Comparison of ENCODE assay signal across 2 cellular contexts in genomic region chr6:31547727-31548422, GRCh38.
TF ChIP-seq lines count a peak whose summit lies in the region.

No MANE protein-coding gene starts in this region.

TF ChIP-seq in GM12878, 131 proteins besides CTCF, POLR2A, EP300 and RAD21 (continues in another document):
- no peak for TF ChIP-seq MEF2B (IDR thresholded peaks at IDR 0.05; ENCODE audit: partially characterized antibody, poor library complexity, severe bottlenecking)
- TF ChIP-seq HDAC6 (IDR thresholded peaks at IDR 0.05; ENCODE audit: unreplicated experiment), result no peak
- no peak for TF ChIP-seq RELA (IDR thresholded peaks at IDR 0.05; ENCODE audit: borderline replicate concordance, partially characterized antibody)
- 0 out of 2 replicates have a peak, but pooled peaks have one; percentile 21 for TF ChIP-seq HDGF (IDR thresholded peaks at IDR 0.05)
- TF ChIP-seq NR2C1 (IDR thresholded peaks at IDR 0.05), result no peak
- no peak for TF ChIP-seq BACH1 (IDR thresholded peaks at IDR 0.05; ENCODE audit: borderline replicate concordance)
- TF ChIP-seq WRNIP1 (IDR thresholded peaks at IDR 0.05; ENCODE audit: borderline replicate concordance, low read depth, low read length), result no peak
- TF ChIP-seq IRF5 (IDR thresholded peaks at IDR 0.05; ENCODE audit: borderline replicate concordance), result no peak
- TF ChIP-seq RBBP5 (conservative IDR thresholded peaks at IDR 0.05), result no peak
- peak; percentile 89; the same call in 1 of the 2 replicates for TF ChIP-seq ZBTB33 (IDR thresholded peaks at IDR 0.05)
- TF ChIP-seq RFX5 (IDR thresholded peaks at IDR 0.05; ENCODE audit: low read depth, low read length), result 0 out of 2 replicates have a peak, but pooled peaks have one; percentile 4
- TF ChIP-seq CEBPZ (IDR thresholded peaks at IDR 0.05; ENCODE audit: low read depth, low read length), result no peak
- TF ChIP-seq CEBPB (IDR thresholded peaks at IDR 0.05; ENCODE audit: borderline replicate concordance in 1 of 2, low read depth in 2 of 2, low read length in 2 of 2), result no peak
- no peak for TF ChIP-seq CBX3 (IDR thresholded peaks at IDR 0.05; ENCODE audit: borderline replicate concordance, low read depth)
- TF ChIP-seq LARP7 (IDR thresholded peaks at IDR 0.05), result peak; percentile 54; the same call in 1 of the 2 replicates
- no peak for TF ChIP-seq JUNB (IDR thresholded peaks at IDR 0.05)
- TF ChIP-seq RUNX3 (IDR thresholded peaks at IDR 0.05; ENCODE audit: low read length), result no peak
- no peak for TF ChIP-seq ESRRA (IDR thresholded peaks at IDR 0.05; ENCODE audit: low read length)
- no peak for TF ChIP-seq ZSCAN29 (IDR thresholded peaks at IDR 0.05)
- TF ChIP-seq POLR2AphosphoS2 (IDR thresholded peaks at IDR 0.05; ENCODE audit: low read depth, low read length), result no peak
- TF ChIP-seq ZBTB4 (CRISPR knock-in tag; IDR thresholded peaks at IDR 0.05), result no peak
- no peak for TF ChIP-seq DPF2 (IDR thresholded peaks at IDR 0.05)

TF ChIP-seq in HEK293T, 16 proteins besides CTCF, POLR2A, EP300 and RAD21:
- no peak for TF ChIP-seq FOXM1 (IDR thresholded peaks at IDR 0.05; ENCODE audit: borderline replicate concordance)
- TF ChIP-seq PKNOX1 (IDR thresholded peaks at IDR 0.05), result no peak
- TF ChIP-seq L3MBTL2 (conservative IDR thresholded peaks at IDR 0.05), result no peak
